Comparison of ENCODE assay signal across 8 cellular contexts in the genomic region with DNA sequence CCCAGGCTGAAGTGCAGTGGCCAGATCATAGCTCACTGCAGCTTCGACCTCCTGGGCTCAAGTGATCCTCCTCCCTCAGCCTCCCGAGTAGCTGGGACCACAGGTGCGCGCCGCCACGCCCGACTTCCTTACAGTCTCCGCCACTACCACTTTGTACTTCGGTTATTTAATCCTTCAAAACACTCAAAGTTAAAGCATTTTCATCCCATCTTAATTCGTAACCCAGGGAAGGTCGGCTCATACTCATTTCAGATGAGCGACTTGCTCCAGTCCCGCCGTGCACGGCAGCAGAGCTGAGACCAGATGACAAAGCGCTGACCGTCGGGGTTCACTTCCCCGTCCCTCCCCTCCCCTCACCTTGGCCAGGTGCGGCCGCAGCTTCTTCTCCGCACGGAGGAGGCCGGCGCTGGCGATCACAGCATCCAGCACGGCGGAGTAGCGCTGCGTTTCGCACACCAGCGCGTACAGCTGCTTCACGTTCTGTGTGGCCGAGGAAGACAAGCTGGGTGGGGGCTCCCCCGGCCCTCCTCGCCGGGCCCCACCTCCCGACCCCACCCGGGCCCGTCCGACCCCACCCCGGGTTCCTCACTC. TPM values are rescaled to one million over a fixed set of nuclear protein-coding genes. Genes with fewer than 3 reads are reported as not detected.
DNase-seq lines count a peak whose midpoint lies in the region; ATAC-seq lines count a peak whose summit lies in the region.

No MANE protein-coding gene starts in this region.

- H3K27me3 Mint-ChIP-seq in activated naive CD8-positive, alpha-beta T cell treated with anti-CD3 and anti-CD28 coated beads for 36 hours: no peaks in the 10 kb centered on the region
- H3K27me3 Mint-ChIP-seq in stimulated activated naive CD8-positive, alpha-beta T cell treated with anti-CD3 and anti-CD28 coated beads, Interleukin-15, Interleukin-2, amounts not matched to agents 100 ng/mL and 50 ng/mL, for 24 hours: no peaks in the 10 kb centered on the region

- H3K9me3 ChIP-seq in BLaER1 treated with 17β-estradiol and CSF1 and Interleukin-3, amounts not matched to agents 10 nM and 100 nM (replicated peaks in 1 of 11): no peaks in the 10 kb centered on the region

- H3K4me2 ChIP-seq in BLaER1 treated with 17β-estradiol and CSF1 and Interleukin-3, amounts not matched to agents 10 nM and 100 nM: peak overlapping the region; percentile 87 to 99 (median 96)

- peaks cover 26% of the 10 kb centered on the region for H3K36me3 Mint-ChIP-seq in activated naive CD8-positive, alpha-beta T cell treated with anti-CD3 and anti-CD28 coated beads for 36 hours
- H3K36me3 Mint-ChIP-seq in stimulated activated naive CD8-positive, alpha-beta T cell treated with anti-CD3 and anti-CD28 coated beads, Interleukin-15, Interleukin-2, amounts not matched to agents 100 ng/mL and 50 ng/mL, for 24 hours (ENCODE audit: low read depth): peaks cover 32% of the 10 kb centered on the region

- H3K4me3 ChIP-seq in BLaER1 treated with 17β-estradiol and CSF1 and Interleukin-3, amounts not matched to agents 10 nM and 100 nM: peak overlapping the region; percentile 74 to 91 (median 82)

- H3K9me3 Mint-ChIP-seq in activated naive CD8-positive, alpha-beta T cell treated with anti-CD3 and anti-CD28 coated beads for 36 hours: peaks cover 1% of the 10 kb centered on the region
- H3K9me3 Mint-ChIP-seq in stimulated activated naive CD8-positive, alpha-beta T cell treated with anti-CD3 and anti-CD28 coated beads, Interleukin-15, Interleukin-2, amounts not matched to agents 100 ng/mL and 50 ng/mL, for 24 hours: no peaks in the 10 kb centered on the region

- H3K4me1 Mint-ChIP-seq in activated naive CD8-positive, alpha-beta T cell treated with anti-CD3 and anti-CD28 coated beads for 36 hours: peaks cover 17% of the 10 kb centered on the region
- peaks cover 31% of the 10 kb centered on the region for H3K4me1 Mint-ChIP-seq in stimulated activated naive CD8-positive, alpha-beta T cell treated with anti-CD3 and anti-CD28 coated beads, Interleukin-15, Interleukin-2, amounts not matched to agents 100 ng/mL and 50 ng/mL, for 24 hours (ENCODE audit: low read depth)

- H4K20me1 ChIP-seq in BLaER1 treated with 17β-estradiol and CSF1 and Interleukin-3, amounts not matched to agents 10 nM and 100 nM: peaks cover 0 to 19% (median 0%) of the 10 kb centered on the region in 11 experiments; a peak in 5 of 22 replicates

- no peaks in the 10 kb centered on the region for H3K27me3 ChIP-seq in BLaER1 treated with 17β-estradiol and CSF1 and Interleukin-3, amounts not matched to agents 10 nM and 100 nM

- peak overlapping the region in 10 of 11 experiments; percentile 42 to 88 (median 76); a peak in 18 of 22 replicates for H3K27ac ChIP-seq in BLaER1 treated with 17β-estradiol and CSF1 and Interleukin-3, amounts not matched to agents 10 nM and 100 nM

- H3K4me3 Mint-ChIP-seq in activated naive CD8-positive, alpha-beta T cell treated with anti-CD3 and anti-CD28 coated beads for 36 hours: peak overlapping the region; percentile 99
- peak overlapping the region; percentile 94 for H3K4me3 Mint-ChIP-seq in stimulated activated naive CD8-positive, alpha-beta T cell treated with anti-CD3 and anti-CD28 coated beads, Interleukin-15, Interleukin-2, amounts not matched to agents 100 ng/mL and 50 ng/mL, for 24 hours

- H3K36me3 ChIP-seq in BLaER1 treated with 17β-estradiol and CSF1 and Interleukin-3, amounts not matched to agents 10 nM and 100 nM: peaks cover 28 to 41% (median 35%) of the 10 kb centered on the region in 11 experiments

- peak overlapping the region; percentile 77 to 92 (median 84) for H3K9ac ChIP-seq in BLaER1 treated with 17β-estradiol and CSF1 and Interleukin-3, amounts not matched to agents 10 nM and 100 nM

- peaks cover 31 to 56% (median 51%) of the 10 kb centered on the region in 10 experiments for H3K4me1 ChIP-seq in BLaER1 treated with 17β-estradiol and CSF1 and Interleukin-3, amounts not matched to agents 10 nM and 100 nM

- peak overlapping the region; percentile 97 for H3K27ac Mint-ChIP-seq in activated naive CD8-positive, alpha-beta T cell treated with anti-CD3 and anti-CD28 coated beads for 36 hours
- H3K27ac Mint-ChIP-seq in stimulated activated naive CD8-positive, alpha-beta T cell treated with anti-CD3 and anti-CD28 coated beads, Interleukin-15, Interleukin-2, amounts not matched to agents 100 ng/mL and 50 ng/mL, for 24 hours: peak overlapping the region; percentile 95

- no peak for DNase-seq in activated naive CD8-positive, alpha-beta T cell treated with anti-CD3 and anti-CD28 coated beads for 36 hours
- DNase-seq in iPS-NIHi7 (ENCODE audit: extremely low spot score): peak; percentile 27
- no peak for DNase-seq in stimulated activated CD8-positive, alpha-beta memory T cell treated with anti-CD3 and anti-CD28 coated beads, Interleukin-4, amount 100 ng/mL, for 48 hours
- DNase-seq in ecto neural progenitor cell (ENCODE audit: low spot score): no peak

- peak; percentile 34 for ATAC-seq in GM19328 (IDR thresholded peaks at IDR 0.05; ENCODE audit: unreplicated experiment)
- peak; percentile 16 for ATAC-seq in HG03378 (IDR thresholded peaks at IDR 0.05; ENCODE audit: unreplicated experiment)

RNA-seq across cellular contexts. Expression of gene NSUN5, which starts 0.5 kb away (rescaled TPM):
- 10 to 100 TPM; 67.0 to 67.5 TPM for total RNA-seq in activated naive CD8-positive, alpha-beta T cell treated with anti-CD3 and anti-CD28 coated beads for 36 hours

RNA-seq across cellular contexts. Expression of gene TRIM50, which starts 19.7 kb away (rescaled TPM):
- not detected for total RNA-seq in activated naive CD8-positive, alpha-beta T cell treated with anti-CD3 and anti-CD28 coated beads for 36 hours

RNA-seq across cellular contexts. Expression of gene FKBP6, which starts 19.8 kb away (rescaled TPM):
- not detected for total RNA-seq in activated naive CD8-positive, alpha-beta T cell treated with anti-CD3 and anti-CD28 coated beads for 36 hours
